In genomic region chr2:96527990-96528679, GRCh38 we compare ENCODE assay signal across 8 cellular contexts. TPM values are rescaled to one million over a fixed set of nuclear protein-coding genes. Genes with fewer than 3 reads are reported as not detected.
DNase-seq lines count a peak whose midpoint lies in the region; TF ChIP-seq lines count a peak whose summit lies in the region.

No MANE protein-coding gene starts in this region.

- H3K27me3 ChIP-seq in ACC112 (ENCODE audit: insufficient read depth, low read length) (peaks cover 8% of the 10 kb centered on the region), HUES48 (ENCODE audit: control insufficient read depth, insufficient read depth, low read length) (peaks cover 40% of the 10 kb centered on the region)

- no peaks in the 10 kb centered on the region for H3K9me3 ChIP-seq in HUES48 (ENCODE audit: control insufficient read depth, insufficient read depth, low read length)

- peak overlapping the region; percentile 70 for H3K4me3 ChIP-seq in ACC112 (ENCODE audit: low read depth, low read length)
- peak overlapping the region; percentile 48 for H3K4me3 ChIP-seq in HUES48 (ENCODE audit: low read depth, low read length)
- peak overlapping the region; percentile 48 for H3K4me3 ChIP-seq in fibroblast of pulmonary artery (replicated peaks; ENCODE audit: low read depth, low read length)

- peak overlapping the region; percentile 61 for H2AFZ ChIP-seq in ACC112 (ENCODE audit: low read length, unreplicated experiment)

- H3K27ac ChIP-seq in ACC112 (ENCODE audit: low read depth, low read length) (peak overlapping the region; percentile 55; the same call in 1 of the 2 replicates), HUES48 (ENCODE audit: low read depth, low read length) (no peak overlapping the region)

- intact Hi-C loops in posterior vena cava (cut with DNase I): no loop called here

- H3K36me3 ChIP-seq in ACC112 (ENCODE audit: insufficient read depth, low read length) (no peaks in the 10 kb centered on the region), HUES48 (ENCODE audit: control insufficient read depth, insufficient read depth, low read length) (no peaks in the 10 kb centered on the region)

- H3K79me2 ChIP-seq in ACC112 (ENCODE audit: control insufficient read depth, insufficient read depth, low read length, unreplicated experiment): no peaks in the 10 kb centered on the region

- no peak for TF ChIP-seq CTCF in fibroblast of pulmonary artery (IDR thresholded peaks at IDR 0.05; ENCODE audit: low read length, missing control alignments)

- H3K4me1 ChIP-seq in ACC112 (ENCODE audit: control insufficient read depth, insufficient read depth, low read length, unreplicated experiment) (peaks cover 30% of the 10 kb centered on the region), HUES48 (ENCODE audit: control insufficient read depth, insufficient read depth, low read length) (peaks cover 9% of the 10 kb centered on the region)

- H3K9ac ChIP-seq in HUES48 (ENCODE audit: low read depth, low read length): no peak overlapping the region

- DNase-seq in activated CD8-positive, alpha-beta memory T cell treated with anti-CD3 and anti-CD28 coated beads, Interleukin-2, amount 50 U/mL, for 48 hours: peak; percentile 85
- DNase-seq in fibroblast of pulmonary artery (ENCODE audit: low read depth) (peak; percentile 66), posterior vena cava (ENCODE audit: low spot score) (peak; percentile 95), GM19240 (ENCODE audit: insufficient read length, low spot score) (no peak), NCI-H226 (no peak), NCI-H1694 treated with DMSO at 0.1 percent for 48 hours (lab: John Stamatoyannopoulos, UW) (no peak)

RNA-seq across cellular contexts. Expression of gene ARID5A, which starts 8.4 kb away (rescaled TPM):
- 100 to 1,000 TPM in 1 of 2 donors, 10 to 100 TPM in 1; 67.4 to 179 TPM for total RNA-seq in posterior vena cava

RNA-seq across cellular contexts. Expression of gene NEURL3, which starts 23.0 kb away (rescaled TPM):
- under 1 TPM in 1 of 2 donors, not detected in 1; 0.14 TPM for total RNA-seq in posterior vena cava

Comparison
In these comparisons a context has a peak if more than half of its experiments do, and no peak if none do; other contexts are left out.
1. DNase-seq: peak in activated CD8-positive, alpha-beta memory T cell treated with anti-CD3 and anti-CD28 coated beads, Interleukin-2, amount 50 U/mL, for 48 hours (single experiment), fibroblast of pulmonary artery (single experiment) and posterior vena cava (single experiment); none in GM19240 (single experiment), NCI-H226 (single experiment) and NCI-H1694 treated with DMSO at 0.1 percent for 48 hours (single experiment).
2. Peak in every context shown above with its lines, with median percentiles within 50 percentile points of each other: H3K4me3 ChIP-seq.